Comparison of ENCODE assay signal across 11 cellular contexts in genomic region chr15:95684693-95685115, GRCh38.
DNase-seq lines count a peak whose midpoint lies in the region; ATAC-seq and TF ChIP-seq lines count a peak whose summit lies in the region.
"Had no signal": no experiment of that assay in that cellular context is flagged by ENCODE, and none has a peak within 500 bp of the region (broad histone marks: within the 10 kb centered on the region; RNA-seq: fewer than 3 reads in every experiment).

No MANE protein-coding gene starts in this region.

- POLR2A ChIA-PET in OCI-LY7 (lab: Charles Lee) = no interaction called here

- ATAC-seq in right lobe of liver = peak; percentile 47 to 88 (median 74)

- no peaks in the 10 kb centered on the region for H4K20me1 ChIP-seq in OCI-LY7 (ENCODE audit: insufficient read depth, low read length)

- peak; percentile 63 for DNase-seq in AG10803 (ENCODE audit: low read depth)
- peak; percentile 18 for DNase-seq in LoVo (ENCODE audit: low spot score)
- peak; percentile 96 for DNase-seq in choroid plexus epithelial cell (ENCODE audit: low read depth)
- DNase-seq in right lobe of liver = no peak
- DNase-seq in OCI-LY7 (ENCODE audit: low spot score) = no peak
- DNase-seq in NCI-H1048 (lab: John Stamatoyannopoulos, UW) = no peak
- no peak for DNase-seq in NCI-H187 (lab: John Stamatoyannopoulos, UW)
- no peak for DNase-seq in D341Med (ENCODE audit: low spot score)
- DNase-seq: heart left ventricle; NCI-H774; stimulated activated naive CD4-positive, alpha-beta T cell had no signal

- H3K27ac ChIP-seq in right lobe of liver (no peak overlapping the region), OCI-LY7 (ENCODE audit: low read depth, low read length, poor library complexity, severe bottlenecking) (no peak overlapping the region)
- H3K27ac ChIP-seq: heart left ventricle had no signal

- TF ChIP-seq CTCF in AG10803 (conservative IDR thresholded peaks at IDR 0.05; ENCODE audit: low read length) (no peak), choroid plexus epithelial cell (conservative IDR thresholded peaks at IDR 0.05; ENCODE audit: low read depth, low read length) (no peak), right lobe of liver (IDR thresholded peaks at IDR 0.05) (no peak), OCI-LY7 (conservative IDR thresholded peaks at IDR 0.05; ENCODE audit: low read length) (no peak)

- CTCF ChIA-PET in OCI-LY7 (lab: Charles Lee; ENCODE audit: unreplicated experiment) = no interaction called here

- H3K4me1 ChIP-seq in right lobe of liver = peaks cover 0 to 40% (median 0%) of the 10 kb centered on the region in 4 donors
- no peaks in the 10 kb centered on the region for H3K4me1 ChIP-seq in OCI-LY7 (ENCODE audit: insufficient read depth, low read length, poor library complexity, severe bottlenecking)

- H3K4me3 ChIP-seq in AG10803 (ENCODE audit: low read length) (no peak overlapping the region), choroid plexus epithelial cell (ENCODE audit: low read depth, low read length) (no peak overlapping the region), right lobe of liver (no peak overlapping the region), OCI-LY7 (ENCODE audit: low read depth, low read length, poor library complexity, severe bottlenecking) (no peak overlapping the region)
- H3K4me3 ChIP-seq: heart left ventricle had no signal

- H3K4me2 ChIP-seq in OCI-LY7 (ENCODE audit: low read length) = no peak overlapping the region

- H3K79me2 ChIP-seq in OCI-LY7 (ENCODE audit: insufficient read depth, low read depth, low read length) = no peaks in the 10 kb centered on the region

- 6% methylated on average over 1 of the region's 1 CpG for WGBS in right lobe of liver (ENCODE audit: insufficient coverage, low coverage, low lambda C conversion rate, missing lambda C conversion rate)

- intact Hi-C loops in right lobe of liver (cut with DNase I) = no loop called here
- intact Hi-C loops in OCI-LY7 (cut with micrococcal nuclease; ENCODE audit: unreplicated experiment) = no loop called here

- H3K36me3 ChIP-seq in right lobe of liver = no peaks in the 10 kb centered on the region
- H3K36me3 ChIP-seq in OCI-LY7 (ENCODE audit: insufficient read depth, low read length) = no peaks in the 10 kb centered on the region
- H3K36me3 ChIP-seq: heart left ventricle had no signal

- BruUV-seq in OCI-LY7 (replicated peaks; lab: Mats Ljungman, UMichigan) = no TSS peak

- TF ChIP-seq POLR2A in right lobe of liver (IDR thresholded peaks at IDR 0.05) = no peak

- no peaks in the 10 kb centered on the region for H3K9me3 ChIP-seq in right lobe of liver
- H3K9me3 ChIP-seq in OCI-LY7 (ENCODE audit: low read length) = no peaks in the 10 kb centered on the region
- H3K9me3 ChIP-seq: heart left ventricle had no signal

- no peaks in the 10 kb centered on the region for H3K9me2 ChIP-seq in OCI-LY7 (ENCODE audit: insufficient read depth, low read length)

- H2AFZ ChIP-seq in OCI-LY7 (ENCODE audit: low read length) = no peak overlapping the region

- no peaks in the 10 kb centered on the region for H3K27me3 ChIP-seq in right lobe of liver
- H3K27me3 ChIP-seq: heart left ventricle had no signal

Comparison
In these comparisons a context has a peak if more than half of its experiments do, and no peak if none do; other contexts are left out.
1. DNase-seq: peak in AG10803 (single experiment), LoVo (single experiment) and choroid plexus epithelial cell (single experiment); none in right lobe of liver (0 of 3), OCI-LY7 (single experiment), NCI-H1048 (single experiment), NCI-H187 (0 of 2) and D341Med (single experiment).